29 cellular contexts compared by ENCODE assay signal in the genomic region with DNA sequence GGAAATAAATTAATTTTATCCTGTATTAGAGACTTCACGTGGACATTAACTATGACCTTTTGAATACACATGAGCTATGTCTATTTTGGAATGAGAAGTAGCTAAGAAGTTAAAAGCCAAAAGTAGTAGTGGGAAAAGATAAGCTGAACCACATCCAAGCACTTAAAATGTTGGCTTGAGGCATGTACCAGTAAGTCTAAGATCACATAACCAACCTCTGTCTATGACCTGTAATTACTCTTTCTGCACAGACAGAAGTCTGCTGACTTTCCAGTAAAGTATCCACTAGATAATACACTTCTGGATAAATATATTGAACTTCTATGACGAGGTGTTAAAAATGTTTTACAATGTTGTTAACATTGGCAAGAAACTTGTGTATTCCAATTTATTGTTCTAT.
"Had no signal": no experiment of that assay in that cellular context is flagged by ENCODE, and none has a peak within 500 bp of the region (broad histone marks: within the 10 kb centered on the region; RNA-seq: fewer than 3 reads in every experiment).

No MANE protein-coding gene starts in this region.

- H3K27me3 ChIP-seq: brain microvascular endothelial cell, esophagus muscularis mucosa, foreskin keratinocyte, gastrocnemius medialis had no signal

- H3K4me3 Mint-ChIP-seq: activated CD4-positive, alpha-beta T cell treated with anti-CD3 and anti-CD28 coated beads for 36 hours; activated CD8-positive, alpha-beta T cell treated with anti-CD3 and anti-CD28 coated beads for 36 hours; activated naive CD8-positive, alpha-beta T cell; activated T-cell treated with anti-CD3 and anti-CD28 coated beads, Interleukin-2, amount 50 U/mL, for 4 hours; activated T-helper 17 cell treated with anti-CD3 and anti-CD28 coated beads, Interleukin-2, amount 50 U/mL, for 72 hours; effector memory CD8-positive, alpha-beta T cell had no signal

- H3K36me3 ChIP-seq: brain microvascular endothelial cell, esophagus muscularis mucosa, gastrocnemius medialis had no signal

- H3K4me3 ChIP-seq: esophagus muscularis mucosa, gastrocnemius medialis had no signal

- FAIRE-seq: colon had no signal

- H3K27ac ChIP-seq: brain microvascular endothelial cell, esophagus muscularis mucosa, foreskin keratinocyte, gastrocnemius medialis had no signal

- H3K9me3 Mint-ChIP-seq: activated CD8-positive, alpha-beta T cell treated with anti-CD3 and anti-CD28 coated beads for 36 hours; activated T-cell treated with anti-CD3 and anti-CD28 coated beads, Interleukin-2, amount 50 U/mL, for 4 hours had no signal

- DNase-seq: activated CD4-positive, alpha-beta T cell treated with anti-CD3 and anti-CD28 coated beads for 36 hours; activated CD4-positive, alpha-beta T cell treated with anti-CD3 and anti-CD28 coated beads, Interleukin-2, amount 50 U/mL, for 1 hour; activated CD4-positive, alpha-beta T cell treated with anti-CD3 and anti-CD28 coated beads, Interleukin-2, amount 50 U/mL, for 48 hours; activated CD4-positive, CD25-positive, alpha-beta regulatory T cell; activated CD4-positive, CD25-positive, alpha-beta regulatory T cell treated with anti-CD3 and anti-CD28 coated beads, Interleukin-2, amount 50 U/mL, for 72 hours; activated CD8-positive, alpha-beta memory T cell treated with anti-CD3 and anti-CD28 coated beads for 24 hours; activated CD8-positive, alpha-beta T cell treated with anti-CD3 and anti-CD28 coated beads for 36 hours; activated effector memory CD4-positive, alpha-beta T cell treated with Interleukin-2 at 50 U/mL for 16 hours; activated gamma-delta T cell treated with Interleukin-2 at 50 U/mL for 16 hours; activated naive CD4-positive, alpha-beta T cell treated with anti-CD3 and anti-CD28 coated beads, Interleukin-2, amount 50 U/mL, for 16 hours; activated naive CD4-positive, alpha-beta T cell treated with Interleukin-2 at 50 U/mL for 16 hours; activated T-cell treated with anti-CD3 and anti-CD28 coated beads, Interleukin-2, amount 50 U/mL, for 4 hours; amygdala; aorta; brain microvascular endothelial cell; caudate nucleus; cortex of kidney; dermis blood vessel endothelial cell; effector CD4-positive, alpha-beta T cell; effector memory CD8-positive, alpha-beta T cell; erythroblast; foreskin keratinocyte; gastrocnemius medialis; glutamatergic neuron; T-helper 2 cell had no signal

- H3K9me3 ChIP-seq: esophagus muscularis mucosa, gastrocnemius medialis had no signal

- H3K36me3 Mint-ChIP-seq: activated naive CD8-positive, alpha-beta T cell had no signal

- H3K4me1 Mint-ChIP-seq: activated CD4-positive, alpha-beta T cell treated with anti-CD3 and anti-CD28 coated beads for 36 hours; activated T-helper 17 cell treated with anti-CD3 and anti-CD28 coated beads, Interleukin-2, amount 50 U/mL, for 72 hours had no signal

- H3K4me1 ChIP-seq: esophagus muscularis mucosa, foreskin keratinocyte, gastrocnemius medialis had no signal

- ATAC-seq: activated CD4-positive, alpha-beta T cell treated with anti-CD3 and anti-CD28 coated beads for 36 hours; activated CD8-positive, alpha-beta T cell treated with anti-CD3 and anti-CD28 coated beads for 36 hours; activated T-cell treated with anti-CD3 and anti-CD28 coated beads, Interleukin-2, amount 50 U/mL, for 4 hours; activated T-helper 17 cell treated with anti-CD3 and anti-CD28 coated beads, Interleukin-2, amount 50 U/mL, for 72 hours; effector memory CD8-positive, alpha-beta T cell; foreskin keratinocyte; gastrocnemius medialis had no signal

- H3K27ac Mint-ChIP-seq: activated CD4-positive, alpha-beta T cell treated with anti-CD3 and anti-CD28 coated beads for 36 hours; activated CD8-positive, alpha-beta T cell treated with anti-CD3 and anti-CD28 coated beads for 36 hours; activated naive CD8-positive, alpha-beta T cell; activated T-helper 17 cell treated with anti-CD3 and anti-CD28 coated beads, Interleukin-2, amount 50 U/mL, for 72 hours; effector memory CD8-positive, alpha-beta T cell had no signal
